In genomic region chr20:8250539-8251200, GRCh38 we compare ENCODE assay signal across 1 cellular context.
A peak's percentile ranks its signal among the peaks of the same experiment; 100 is the strongest.
TF ChIP-seq lines count a peak whose summit lies in the region.

No MANE protein-coding gene starts in this region.

TF ChIP-seq in HepG2, 621 proteins besides CTCF, POLR2A, EP300 and RAD21 (continued from another document and continues in another):
- TF ChIP-seq ZNF646 (CRISPR knock-in tag; IDR thresholded peaks at IDR 0.05) (peak; percentile 47; the same call in 1 of the 2 replicates), ZNF503 (CRISPR knock-in tag; IDR thresholded peaks at IDR 0.05) (peak; percentile 99), HOXA5 (CRISPR knock-in tag; IDR thresholded peaks at IDR 0.05) (peak; percentile 95), ZNF552 (CRISPR knock-in tag; IDR thresholded peaks at IDR 0.05; ENCODE audit: borderline replicate concordance) (no peak), ZNF556 (CRISPR knock-in tag; IDR thresholded peaks at IDR 0.05; ENCODE audit: borderline replicate concordance) (peak; percentile 53; the same call in 1 of the 2 replicates), BRF2 (CRISPR knock-in tag; IDR thresholded peaks at IDR 0.05) (peak; percentile 86), SATB2 (CRISPR knock-in tag; IDR thresholded peaks at IDR 0.05) (no peak), PCBP2 (optimal IDR thresholded peaks at IDR 0.05; ENCODE audit: low read depth, low read length, poor library complexity, severe bottlenecking) (no peak), SRF (IDR thresholded peaks at IDR 0.05; ENCODE audit: low read depth, low read length) (0 out of 2 replicates have a peak, but pooled peaks have one; percentile 21), ZNF839 (CRISPR knock-in tag; IDR thresholded peaks at IDR 0.05; ENCODE audit: borderline replicate concordance) (no peak), PTBP1 (IDR thresholded peaks at IDR 0.05; ENCODE audit: low read depth, low read length, poor library complexity, severe bottlenecking) (no peak), HNF1B (CRISPR knock-in tag; IDR thresholded peaks at IDR 0.05) (peak; percentile 71), NR3C1 (CRISPR knock-in tag; IDR thresholded peaks at IDR 0.05) (no peak), HOMEZ (CRISPR knock-in tag; IDR thresholded peaks at IDR 0.05; ENCODE audit: low read depth) (peak; percentile 99), ZNF816 (CRISPR knock-in tag; IDR thresholded peaks at IDR 0.05; ENCODE audit: borderline replicate concordance) (peak; percentile 56; the same call in 1 of the 2 replicates), MAZ (IDR thresholded peaks at IDR 0.05; ENCODE audit: borderline replicate concordance, low read depth, low read length) (no peak), MAZ (CRISPR knock-in tag; IDR thresholded peaks at IDR 0.05; ENCODE audit: low read depth) (no peak), DMTF1 (CRISPR knock-in tag; IDR thresholded peaks at IDR 0.05) (no peak), SNAPC5 (CRISPR knock-in tag; IDR thresholded peaks at IDR 0.05; ENCODE audit: borderline replicate concordance) (peak; percentile 25; the same call in 1 of the 2 replicates), MXD4 (CRISPR knock-in tag; IDR thresholded peaks at IDR 0.05) (no peak), SKIL (CRISPR knock-in tag; IDR thresholded peaks at IDR 0.05; ENCODE audit: borderline replicate concordance) (peak; percentile 99), ZNF33B (CRISPR knock-in tag; IDR thresholded peaks at IDR 0.05) (no peak), YEATS2 (CRISPR knock-in tag; IDR thresholded peaks at IDR 0.05; ENCODE audit: borderline replicate concordance) (0 out of 2 replicates have a peak, but pooled peaks have one; percentile 74), IKZF1 (IDR thresholded peaks at IDR 0.05) (no peak), LBX2 (CRISPR knock-in tag; IDR thresholded peaks at IDR 0.05; ENCODE audit: borderline replicate concordance) (no peak), RXRB (CRISPR knock-in tag; IDR thresholded peaks at IDR 0.05; ENCODE audit: borderline replicate concordance) (peak; percentile 98), POLR2AphosphoS2 (IDR thresholded peaks at IDR 0.05; ENCODE audit: low read depth, low read length) (no peak), ZNF280D (CRISPR knock-in tag; IDR thresholded peaks at IDR 0.05) (no peak), TBX2 (CRISPR knock-in tag; IDR thresholded peaks at IDR 0.05; ENCODE audit: borderline replicate concordance) (peak; percentile 99), ZNF3 (CRISPR knock-in tag; IDR thresholded peaks at IDR 0.05) (no peak; the same call in 1 of the 2 replicates), EZH2 (conservative IDR thresholded peaks at IDR 0.05; ENCODE audit: low read depth, low read length) (no peak), ZFP62 (CRISPR knock-in tag; IDR thresholded peaks at IDR 0.05) (no peak), SKI (IDR thresholded peaks at IDR 0.05; ENCODE audit: partially characterized antibody) (peak; percentile 100), ZNF703 (CRISPR knock-in tag; IDR thresholded peaks at IDR 0.05; ENCODE audit: borderline replicate concordance) (peak; percentile 92; the same call in 1 of the 2 replicates), CHCHD3 (CRISPR knock-in tag; IDR thresholded peaks at IDR 0.05) (no peak), MLX (CRISPR knock-in tag; IDR thresholded peaks at IDR 0.05) (peak; percentile 80)
